ENCODE assay signal across 1 cellular context in the genomic region with DNA sequence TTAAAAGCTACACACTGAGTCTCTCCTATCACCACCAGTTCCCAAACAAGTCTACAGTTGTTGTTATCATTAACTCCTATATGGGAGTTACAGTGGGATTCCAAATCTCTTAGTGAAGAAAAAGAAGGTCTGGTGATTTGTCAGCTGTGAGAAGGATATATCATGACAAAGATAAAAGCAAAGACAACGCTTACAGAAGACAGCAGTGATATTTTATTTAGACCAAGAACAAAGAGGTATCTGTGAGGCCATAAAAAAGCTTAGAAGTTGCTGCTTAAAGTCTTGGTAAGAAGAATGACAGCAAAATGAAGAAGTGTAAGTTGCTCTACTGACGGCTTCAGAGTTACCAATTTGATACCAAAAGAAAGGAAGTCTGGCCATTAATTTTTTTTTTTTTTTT.
TF ChIP-seq lines count a peak whose summit lies in the region.

No MANE protein-coding gene starts in this region.

TF ChIP-seq in K562, 482 proteins besides CTCF, POLR2A, EP300 and RAD21 (continued from another document):
- TF ChIP-seq, protein P1, sequence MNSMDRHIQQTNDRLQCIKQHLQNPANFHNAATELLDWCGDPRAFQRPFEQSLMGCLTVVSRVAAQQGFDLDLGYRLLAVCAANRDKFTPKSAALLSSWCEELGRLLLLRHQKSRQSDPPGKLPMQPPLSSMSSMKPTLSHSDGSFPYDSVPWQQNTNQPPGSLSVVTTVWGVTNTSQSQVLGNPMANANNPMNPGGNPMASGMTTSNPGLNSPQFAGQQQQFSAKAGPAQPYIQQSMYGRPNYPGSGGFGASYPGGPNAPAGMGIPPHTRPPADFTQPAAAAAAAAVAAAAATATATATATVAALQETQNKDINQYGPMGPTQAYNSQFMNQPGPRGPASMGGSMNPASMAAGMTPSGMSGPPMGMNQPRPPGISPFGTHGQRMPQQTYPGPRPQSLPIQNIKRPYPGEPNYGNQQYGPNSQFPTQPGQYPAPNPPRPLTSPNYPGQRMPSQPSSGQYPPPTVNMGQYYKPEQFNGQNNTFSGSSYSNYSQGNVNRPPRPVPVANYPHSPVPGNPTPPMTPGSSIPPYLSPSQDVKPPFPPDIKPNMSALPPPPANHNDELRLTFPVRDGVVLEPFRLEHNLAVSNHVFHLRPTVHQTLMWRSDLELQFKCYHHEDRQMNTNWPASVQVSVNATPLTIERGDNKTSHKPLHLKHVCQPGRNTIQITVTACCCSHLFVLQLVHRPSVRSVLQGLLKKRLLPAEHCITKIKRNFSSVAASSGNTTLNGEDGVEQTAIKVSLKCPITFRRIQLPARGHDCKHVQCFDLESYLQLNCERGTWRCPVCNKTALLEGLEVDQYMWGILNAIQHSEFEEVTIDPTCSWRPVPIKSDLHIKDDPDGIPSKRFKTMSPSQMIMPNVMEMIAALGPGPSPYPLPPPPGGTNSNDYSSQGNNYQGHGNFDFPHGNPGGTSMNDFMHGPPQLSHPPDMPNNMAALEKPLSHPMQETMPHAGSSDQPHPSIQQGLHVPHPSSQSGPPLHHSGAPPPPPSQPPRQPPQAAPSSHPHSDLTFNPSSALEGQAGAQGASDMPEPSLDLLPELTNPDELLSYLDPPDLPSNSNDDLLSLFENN (IDR thresholded peaks at IDR 0.05; ENCODE audit: low read depth in 2 of 2, low read length in 2 of 2), result no peak
- TF ChIP-seq ZC3H4 (CRISPR knock-in tag; IDR thresholded peaks at IDR 0.05; ENCODE audit: borderline replicate concordance), result no peak
- no peak for TF ChIP-seq ELF4 (CRISPR knock-in tag; IDR thresholded peaks at IDR 0.05)
- TF ChIP-seq HNRNPH1 (optimal IDR thresholded peaks at IDR 0.05; ENCODE audit: low read depth, low read length), result no peak
- TF ChIP-seq, protein P2, sequence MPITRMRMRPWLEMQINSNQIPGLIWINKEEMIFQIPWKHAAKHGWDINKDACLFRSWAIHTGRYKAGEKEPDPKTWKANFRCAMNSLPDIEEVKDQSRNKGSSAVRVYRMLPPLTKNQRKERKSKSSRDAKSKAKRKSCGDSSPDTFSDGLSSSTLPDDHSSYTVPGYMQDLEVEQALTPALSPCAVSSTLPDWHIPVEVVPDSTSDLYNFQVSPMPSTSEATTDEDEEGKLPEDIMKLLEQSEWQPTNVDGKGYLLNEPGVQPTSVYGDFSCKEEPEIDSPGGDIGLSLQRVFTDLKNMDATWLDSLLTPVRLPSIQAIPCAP (CRISPR knock-in tag; IDR thresholded peaks at IDR 0.05; ENCODE audit: borderline replicate concordance), result no peak
- TF ChIP-seq, protein P3, sequence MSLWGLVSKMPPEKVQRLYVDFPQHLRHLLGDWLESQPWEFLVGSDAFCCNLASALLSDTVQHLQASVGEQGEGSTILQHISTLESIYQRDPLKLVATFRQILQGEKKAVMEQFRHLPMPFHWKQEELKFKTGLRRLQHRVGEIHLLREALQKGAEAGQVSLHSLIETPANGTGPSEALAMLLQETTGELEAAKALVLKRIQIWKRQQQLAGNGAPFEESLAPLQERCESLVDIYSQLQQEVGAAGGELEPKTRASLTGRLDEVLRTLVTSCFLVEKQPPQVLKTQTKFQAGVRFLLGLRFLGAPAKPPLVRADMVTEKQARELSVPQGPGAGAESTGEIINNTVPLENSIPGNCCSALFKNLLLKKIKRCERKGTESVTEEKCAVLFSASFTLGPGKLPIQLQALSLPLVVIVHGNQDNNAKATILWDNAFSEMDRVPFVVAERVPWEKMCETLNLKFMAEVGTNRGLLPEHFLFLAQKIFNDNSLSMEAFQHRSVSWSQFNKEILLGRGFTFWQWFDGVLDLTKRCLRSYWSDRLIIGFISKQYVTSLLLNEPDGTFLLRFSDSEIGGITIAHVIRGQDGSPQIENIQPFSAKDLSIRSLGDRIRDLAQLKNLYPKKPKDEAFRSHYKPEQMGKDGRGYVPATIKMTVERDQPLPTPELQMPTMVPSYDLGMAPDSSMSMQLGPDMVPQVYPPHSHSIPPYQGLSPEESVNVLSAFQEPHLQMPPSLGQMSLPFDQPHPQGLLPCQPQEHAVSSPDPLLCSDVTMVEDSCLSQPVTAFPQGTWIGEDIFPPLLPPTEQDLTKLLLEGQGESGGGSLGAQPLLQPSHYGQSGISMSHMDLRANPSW (CRISPR knock-in tag; IDR thresholded peaks at IDR 0.05), result no peak
- TF ChIP-seq ZSCAN32 (CRISPR knock-in tag; IDR thresholded peaks at IDR 0.05), result no peak
- TF ChIP-seq HLTF (IDR thresholded peaks at IDR 0.05), result no peak
- TF ChIP-seq SIN3B (IDR thresholded peaks at IDR 0.05; ENCODE audit: low read depth), result no peak
- TF ChIP-seq CHD4 (IDR thresholded peaks at IDR 0.05; ENCODE audit: insufficient read depth, insufficient replicate concordance, low read depth, low read length, poor library complexity, severe bottlenecking), result no peak
- TF ChIP-seq XRCC5 (IDR thresholded peaks at IDR 0.05; ENCODE audit: low read depth, low read length), result no peak
- no peak for TF ChIP-seq DPF2 (IDR thresholded peaks at IDR 0.05)
